Comparison of ENCODE assay signal across 10 cellular contexts in genomic region chr9:80797841-80798688, GRCh38.
DNase-seq lines count a peak whose midpoint lies in the region; ATAC-seq and TF ChIP-seq lines count a peak whose summit lies in the region.
"Had no signal": no experiment of that assay in that cellular context is flagged by ENCODE, and none has a peak within 500 bp of the region (broad histone marks: within the 10 kb centered on the region; RNA-seq: fewer than 3 reads in every experiment).

No MANE protein-coding gene starts in this region.

- H3K36me3 ChIP-seq in body of pancreas (replicated peaks in 1 of 2; ENCODE audit: insufficient read depth in 1 of 2, low read depth in 2 of 2): no peaks in the 10 kb centered on the region
- H3K36me3 ChIP-seq in lower lobe of right lung: no peaks in the 10 kb centered on the region
- H3K36me3 ChIP-seq in suprapubic skin: no peaks in the 10 kb centered on the region

- TF ChIP-seq POLR2A in body of pancreas (IDR thresholded peaks at IDR 0.05) (no peak), suprapubic skin (IDR thresholded peaks at IDR 0.05) (no peak)

- 46 to 55% methylated on average over 4 of the region's 4 CpGs for WGBS in body of pancreas, 2 donors
- 22% methylated on average over 4 of the region's 4 CpGs for WGBS in suprapubic skin

- no peak overlapping the region for H3K4me3 ChIP-seq in body of pancreas
- H3K4me3 ChIP-seq in lower lobe of right lung: no peak overlapping the region
- H3K4me3 ChIP-seq in suprapubic skin: no peak overlapping the region

- H3K4me1 ChIP-seq in body of pancreas: no peaks in the 10 kb centered on the region
- peaks cover 5% of the 10 kb centered on the region for H3K4me1 ChIP-seq in lower lobe of right lung
- peaks cover 43% of the 10 kb centered on the region for H3K4me1 ChIP-seq in suprapubic skin

- H3K9me3 ChIP-seq in body of pancreas: no peaks in the 10 kb centered on the region
- H3K9me3 ChIP-seq in lower lobe of right lung: no peaks in the 10 kb centered on the region
- H3K9me3 ChIP-seq in suprapubic skin: no peaks in the 10 kb centered on the region

- no peak overlapping the region for H3K27ac ChIP-seq in body of pancreas
- H3K27ac ChIP-seq in lower lobe of right lung: peak overlapping the region; percentile 14
- H3K27ac ChIP-seq in suprapubic skin: peak overlapping the region; percentile 70

- intact Hi-C loops in body of pancreas (cut with DNase I): no loop called here
- intact Hi-C loops in lower lobe of right lung (cut with DNase I): no loop called here

- ATAC-seq in body of pancreas (peak; percentile 18), lower lobe of right lung (peak; percentile 73 to 74), GM21717 (IDR thresholded peaks at IDR 0.05; ENCODE audit: unreplicated experiment) (no peak), HG03135 (IDR thresholded peaks at IDR 0.05; ENCODE audit: unreplicated experiment) (no peak)
- ATAC-seq: effector memory CD8-positive, alpha-beta T cell had no signal

- TF ChIP-seq CTCF in body of pancreas (IDR thresholded peaks at IDR 0.05): no peak
- no peak for TF ChIP-seq CTCF in lower lobe of right lung (IDR thresholded peaks at IDR 0.05)
- TF ChIP-seq CTCF in suprapubic skin (IDR thresholded peaks at IDR 0.05): no peak

- DNase-seq in NCI-H1092 treated with DMSO at 0.1 percent for 48 hours (lab: John Stamatoyannopoulos, UW) (peak; percentile 73), body of pancreas (no peak), lower lobe of right lung (no peak), suprapubic skin (ENCODE audit: low spot score in 2 of 2) (peak in 1 of 2 donors; percentile 78), SHP77 (lab: John Stamatoyannopoulos, UW) (no peak), GF-D8 (lab: John Stamatoyannopoulos, UW) (no peak)
- DNase-seq: effector memory CD8-positive, alpha-beta T cell; OCI-M1 had no signal

- H3K27me3 ChIP-seq in body of pancreas (no peaks in the 10 kb centered on the region), lower lobe of right lung (ENCODE audit: low read depth) (no peaks in the 10 kb centered on the region), suprapubic skin (no peaks in the 10 kb centered on the region)

- TF ChIP-seq EP300 in suprapubic skin (IDR thresholded peaks at IDR 0.05): no peak

Comparison
In these comparisons a context has a peak if more than half of its experiments do, and no peak if none do; other contexts are left out.
1. ATAC-seq: peak in body of pancreas (single experiment) and lower lobe of right lung (2 of 2); none in GM21717 (single experiment) and HG03135 (single experiment).
2. H3K27ac ChIP-seq: peak in lower lobe of right lung (single experiment) and suprapubic skin (single experiment); none in body of pancreas (0 of 4).